12 cellular contexts compared by ENCODE assay signal in genomic region chr5:116766470-116766947, GRCh38.
DNase-seq lines count a peak whose midpoint lies in the region; ATAC-seq, FAIRE-seq and TF ChIP-seq lines count a peak whose summit lies in the region.
"Had no signal": no experiment of that assay in that cellular context is flagged by ENCODE, and none has a peak within 500 bp of the region (broad histone marks: within the 10 kb centered on the region; RNA-seq: fewer than 3 reads in every experiment).

No MANE protein-coding gene starts in this region.

- no peak overlapping the region for H3K27ac ChIP-seq in kidney (ENCODE audit: low read depth in 2 of 2, low read length in 2 of 2)
- H3K27ac ChIP-seq: lower lobe of right lung, upper lobe of left lung, VCaP had no signal

- H3K9ac ChIP-seq in kidney (ENCODE audit: low read length in 2 of 2), result no peak overlapping the region

- H3K36me3 ChIP-seq in kidney (ENCODE audit: control insufficient read depth in 1 of 2, insufficient read depth in 2 of 2, low read length in 2 of 2), result no peaks in the 10 kb centered on the region
- H3K36me3 ChIP-seq: lower lobe of right lung, upper lobe of left lung had no signal

- H3K4me3 ChIP-seq in kidney (ENCODE audit: low read length in 2 of 2), result no peak overlapping the region
- H3K4me3 ChIP-seq: lower lobe of right lung, upper lobe of left lung had no signal

- intact Hi-C loops in kidney (cut with DNase I), result no loop called here

- no peak for TF ChIP-seq CTCF in kidney (IDR thresholded peaks at IDR 0.05; ENCODE audit: borderline replicate concordance, extremely low read depth, insufficient read depth)

- peak; percentile 9 for DNase-seq in stimulated activated CD4-positive, alpha-beta T cell treated with anti-CD3 and anti-CD28 coated beads, Interleukin-15, amount 100 ng/mL, for 24 hours
- no peak for DNase-seq in stimulated activated CD4-positive, alpha-beta T cell treated with anti-CD3 and anti-CD28 coated beads, Interleukin-4, amount 100 ng/mL, for 4 hours
- peak; percentile 79 for DNase-seq in SKM-1 treated with dmso at 0.1 percent for 144 hours (lab: John Stamatoyannopoulos, UW; ENCODE audit: unreplicated experiment)
- DNase-seq in kidney, result no peak
- no peak for DNase-seq in activated CD4-positive, CD25-positive, alpha-beta regulatory T cell treated with anti-CD3 and anti-CD28 coated beads, Interleukin-2, amount 50 U/mL, for 72 hours
- no peak for DNase-seq in NCI-H526 (lab: John Stamatoyannopoulos, UW)
- no peak for DNase-seq in activated CD4-positive, alpha-beta T cell treated with anti-CD3 and anti-CD28 coated beads for 4 hours
- DNase-seq: DND-41, lower lobe of right lung, upper lobe of left lung had no signal

- FAIRE-seq in kidney (lab: Jason Lieb, UNC), result peak; percentile 17

- H3K4me1 ChIP-seq in kidney (ENCODE audit: control insufficient read depth in 1 of 2, insufficient read depth in 1 of 2, low read depth in 1 of 2, low read length in 2 of 2), result no peaks in the 10 kb centered on the region
- H3K4me1 ChIP-seq: lower lobe of right lung had no signal

- ATAC-seq in HG03139 (IDR thresholded peaks at IDR 0.05; ENCODE audit: unreplicated experiment), result peak; percentile 40

- H3K9me3 ChIP-seq in kidney (ENCODE audit: control insufficient read depth in 1 of 2, low read length in 2 of 2), result no peaks in the 10 kb centered on the region
- H3K9me3 ChIP-seq: lower lobe of right lung, upper lobe of left lung had no signal

Comparison
In these comparisons a context has a peak if more than half of its experiments do, and no peak if none do; other contexts are left out.
1. DNase-seq: peak in stimulated activated CD4-positive, alpha-beta T cell treated with anti-CD3 and anti-CD28 coated beads, Interleukin-15, amount 100 ng/mL, for 24 hours (single experiment) and SKM-1 treated with dmso at 0.1 percent for 144 hours (single experiment); none in stimulated activated CD4-positive, alpha-beta T cell treated with anti-CD3 and anti-CD28 coated beads, Interleukin-4, amount 100 ng/mL, for 4 hours (0 of 2), kidney (single experiment), activated CD4-positive, CD25-positive, alpha-beta regulatory T cell treated with anti-CD3 and anti-CD28 coated beads, Interleukin-2, amount 50 U/mL, for 72 hours (single experiment), NCI-H526 (0 of 2) and activated CD4-positive, alpha-beta T cell treated with anti-CD3 and anti-CD28 coated beads for 4 hours (0 of 2).